In genomic region chr15:89167267-89168176, GRCh38 we compare ENCODE assay signal across 1 cellular context.
TF ChIP-seq lines count a peak whose summit lies in the region.

No MANE protein-coding gene starts in this region.

TF ChIP-seq in K562, 482 proteins besides CTCF, POLR2A, EP300 and RAD21 (continued from another document):
- TF ChIP-seq RBBP5 (IDR thresholded peaks at IDR 0.05; ENCODE audit: borderline replicate concordance, insufficient read depth, low read length, poor library complexity, severe bottlenecking) = peak; percentile 29
- TF ChIP-seq FOSL1 (tag; conservative IDR thresholded peaks at IDR 0.05) = peak; percentile 72
- TF ChIP-seq SMARCA4 (IDR thresholded peaks at IDR 0.05) = peak; percentile 50; the same call in 1 of the 2 replicates
- peak; percentile 80 for TF ChIP-seq ZNF316 (IDR thresholded peaks at IDR 0.05)
- TF ChIP-seq MAFK (IDR thresholded peaks at IDR 0.05; ENCODE audit: low read length) = peak; percentile 58; the same call in 1 of the 2 replicates
- TF ChIP-seq C11orf30 (IDR thresholded peaks at IDR 0.05; ENCODE audit: low read depth) = peak; percentile 65; the same call in 1 of the 2 replicates
- TF ChIP-seq PKNOX1 (IDR thresholded peaks at IDR 0.05) = 0 out of 2 replicates have a peak, but pooled peaks have one; percentile 25
- peak; percentile 73 for TF ChIP-seq MAFG (tag; conservative IDR thresholded peaks at IDR 0.05)
- peak; percentile 49; the same call in 1 of the 2 replicates for TF ChIP-seq ARID1B (IDR thresholded peaks at IDR 0.05)
- TF ChIP-seq TEAD2 (tag; IDR thresholded peaks at IDR 0.05) = no peak
- TF ChIP-seq NFE2 (IDR thresholded peaks at IDR 0.05; ENCODE audit: low read depth) = peak; percentile 75
- peak; percentile 67 for TF ChIP-seq SPI1 (IDR thresholded peaks at IDR 0.05; ENCODE audit: borderline replicate concordance, low read depth, low read length)
- TF ChIP-seq ZFPM2 (CRISPR knock-in tag; IDR thresholded peaks at IDR 0.05) = no peak
- no peak for TF ChIP-seq PTBP1 (IDR thresholded peaks at IDR 0.05; ENCODE audit: low read depth, low read length)
- TF ChIP-seq SMARCE1 (IDR thresholded peaks at IDR 0.05) = peak; percentile 42; the same call in 1 of the 2 replicates
- no peak for TF ChIP-seq ZBTB43 (CRISPR knock-in tag; IDR thresholded peaks at IDR 0.05)
- no peak for TF ChIP-seq ZNF124 (CRISPR knock-in tag; IDR thresholded peaks at IDR 0.05)
- no peak for TF ChIP-seq CTCFL (IDR thresholded peaks at IDR 0.05; ENCODE audit: borderline replicate concordance, insufficient read depth, low read depth, low read length, poor library complexity, severe bottlenecking)
- peak; percentile 81 for TF ChIP-seq ATF3 (IDR thresholded peaks at IDR 0.05)
- TF ChIP-seq ATF3 (CRISPR knock-in tag; conservative IDR thresholded peaks at IDR 0.05) = no peak
- no peak for TF ChIP-seq NONO (IDR thresholded peaks at IDR 0.05; ENCODE audit: low read depth in 2 of 2, low read length in 1 of 2)
- TF ChIP-seq NFE2L1 (tag; IDR thresholded peaks at IDR 0.05; ENCODE audit: borderline replicate concordance, low read depth) = peak; percentile 56; the same call in 1 of the 2 replicates
- TF ChIP-seq DPF2 (IDR thresholded peaks at IDR 0.05) = peak; percentile 60; the same call in 1 of the 2 replicates
- peak; percentile 57; the same call in 1 of the 2 replicates for TF ChIP-seq ZBTB7A (IDR thresholded peaks at IDR 0.05; ENCODE audit: borderline replicate concordance, control insufficient read depth, low read depth, low read length)
- peak; percentile 52; the same call in 1 of the 2 replicates for TF ChIP-seq JUND (IDR thresholded peaks at IDR 0.05; ENCODE audit: borderline replicate concordance, low read depth, low read length)
- peak; percentile 55; the same call in 2 of the 3 replicates for TF ChIP-seq JUND (tag; IDR thresholded peaks at IDR 0.05; ENCODE audit: borderline replicate concordance, low read depth, low read length)
- TF ChIP-seq EGR1 (conservative IDR thresholded peaks at IDR 0.05) = peak; percentile 85
- peak; percentile 47; the same call in 1 of the 2 replicates for TF ChIP-seq MAFF (IDR thresholded peaks at IDR 0.05; ENCODE audit: low read length)
